1 cellular context compared by ENCODE assay signal in genomic region chr17:75875182-75875939, GRCh38.
TF ChIP-seq lines count a peak whose summit lies in the region.

No MANE protein-coding gene starts in this region.

TF ChIP-seq in liver, 16 proteins besides CTCF, POLR2A, EP300 and RAD21 (continued from another document):
- no peak for TF ChIP-seq ZBTB33 (IDR thresholded peaks at IDR 0.05)
- TF ChIP-seq YY1 (IDR thresholded peaks at IDR 0.05) = no peak
- TF ChIP-seq FOXA1 (IDR thresholded peaks at IDR 0.05) = no peak
- TF ChIP-seq EGR1 (IDR thresholded peaks at IDR 0.05; ENCODE audit: low read depth in 2 of 2) = no peak
- no peak for TF ChIP-seq HNF4G (IDR thresholded peaks at IDR 0.05)
TF ChIP-seq in liver: peak in this region for 0.
